ENCODE assay signal across 10 cellular contexts in genomic region chr14:22563987-22564386, GRCh38. TPM values are rescaled to one million over a fixed set of nuclear protein-coding genes. Genes with fewer than 3 reads are reported as not detected.
DNase-seq lines count a peak whose midpoint lies in the region; ATAC-seq, FAIRE-seq and TF ChIP-seq lines count a peak whose summit lies in the region.
"Had no signal": no experiment of that assay in that cellular context is flagged by ENCODE, and none has a peak within 500 bp of the region (broad histone marks: within the 10 kb centered on the region; RNA-seq: fewer than 3 reads in every experiment).

No MANE protein-coding gene starts in this region.

- no TSS peak for BruUV-seq in GM12878 (replicated peaks; lab: Mats Ljungman, UMichigan)

- in situ Hi-C loops in GM12878 (cut with MboI) = no loop called here

- H3K36me3 ChIP-seq in GM12878 (ENCODE audit: control insufficient read depth in 2 of 2, insufficient read depth in 2 of 2, low read length in 1 of 2) (peaks cover 0 to 3% of the 10 kb centered on the region in 2 experiments; a peak in 2 of 4 replicates), sigmoid colon (peaks cover 0 to 5% (median 0%) of the 10 kb centered on the region in 4 donors)

- no peaks in the 10 kb centered on the region for H3K9me3 ChIP-seq in GM12878 (replicated peaks; ENCODE audit: control insufficient read depth, insufficient read depth, low read length)
- H3K9me3 ChIP-seq in sigmoid colon = no peaks in the 10 kb centered on the region

- no peak overlapping the region for H2AFZ ChIP-seq in GM12878 (ENCODE audit: control insufficient read depth, low read depth, low read length)

- no peaks in the 10 kb centered on the region for H4K20me1 ChIP-seq in GM12878 (ENCODE audit: control insufficient read depth, insufficient read depth)

- no peaks in the 10 kb centered on the region for H3K27me3 Mint-ChIP-seq in activated CD4-positive, alpha-beta T cell treated with anti-CD3 and anti-CD28 coated beads for 36 hours
- no peaks in the 10 kb centered on the region for H3K27me3 Mint-ChIP-seq in osteocyte (ENCODE audit: unreplicated experiment)

- peak overlapping the region; percentile 69 for H3K4me3 Mint-ChIP-seq in activated CD4-positive, alpha-beta T cell treated with anti-CD3 and anti-CD28 coated beads for 36 hours
- no peak overlapping the region for H3K4me3 Mint-ChIP-seq in osteocyte (ENCODE audit: unreplicated experiment)

- H3K27ac Mint-ChIP-seq in activated CD4-positive, alpha-beta T cell treated with anti-CD3 and anti-CD28 coated beads for 36 hours = peak overlapping the region; percentile 100
- no peak overlapping the region for H3K27ac Mint-ChIP-seq in osteocyte (ENCODE audit: unreplicated experiment)

- intact Hi-C loops in activated CD4-positive, alpha-beta T cell treated with anti-CD3 and anti-CD28 coated beads for 36 hours (cut with DNase I, micrococcal nuclease) = no loop called here
- intact Hi-C loops in GM12878 (cut with micrococcal nuclease; ENCODE audit: unreplicated experiment) (no loop called here), sigmoid colon (cut with DNase I) (loop anchor here (10.0 kb wide), 1 partner anchor 421 kb away; the partner anchor contains the start of gene AJUBA)

- TF ChIP-seq RAD21 in GM12878 (IDR thresholded peaks at IDR 0.05; ENCODE audit: insufficient read depth, low read depth, low read length) = no peak

- H3K4me2 ChIP-seq in GM12878 (ENCODE audit: control insufficient read depth, insufficient read depth) = peak overlapping the region; percentile 45

- peak overlapping the region; percentile 38; the same call in 1 of the 2 replicates for H3K9ac ChIP-seq in GM12878 (ENCODE audit: control insufficient read depth, insufficient read depth, low read length)

- TF ChIP-seq POLR2A in GM12878 (IDR thresholded peaks at IDR 0.05; ENCODE audit: low read depth, low read length) (no peak; the same call in 1 of the 2 replicates), sigmoid colon (IDR thresholded peaks at IDR 0.05) (no peak)

- 4% methylated on average over 5 of the region's 5 CpGs for WGBS in GM12878 (ENCODE audit: insufficient coverage, insufficient replicate concordance, low lambda C conversion rate, missing lambda C conversion rate)
- 63 to 85% methylated on average over 5 of the region's 5 CpGs for WGBS in sigmoid colon, 2 donors

- H3K27me3 ChIP-seq in GM12878 (replicated peaks in 1 of 2; ENCODE audit: control insufficient read depth in 2 of 2, insufficient read depth in 2 of 2, low read length in 1 of 2) (no peaks in the 10 kb centered on the region), sigmoid colon (no peaks in the 10 kb centered on the region)

- H3K9me3 Mint-ChIP-seq in activated CD4-positive, alpha-beta T cell treated with anti-CD3 and anti-CD28 coated beads for 36 hours (ENCODE audit: low read depth) = no peaks in the 10 kb centered on the region
- no peaks in the 10 kb centered on the region for H3K9me3 Mint-ChIP-seq in osteocyte (ENCODE audit: unreplicated experiment)

- ATAC-seq in activated CD4-positive, alpha-beta T cell treated with anti-CD3 and anti-CD28 coated beads for 36 hours = peak; percentile 5
- ATAC-seq in HG02588 (IDR thresholded peaks at IDR 0.05; ENCODE audit: unreplicated experiment) (peak; percentile 39), GM12878 (peak; percentile 44)

- POLR2A ChIA-PET in activated CD4-positive, alpha-beta T cell treated with anti-CD3 and anti-CD28 coated beads for 36 hours (lab: Charles Lee) = interaction anchor here (0.6 to 5.0 kb wide), 5 partner anchors 8 to 202 kb away, joined by 3 to 34 read pairs (median 6); partner anchors contain the start of gene DAD1
- POLR2A ChIA-PET in GM12878 (lab: Charles Lee) = interaction anchor here (0.6 to 3.1 kb wide), 10 partner anchors 34 to 307 kb away, joined by 3 to 16 read pairs (median 4); no protein-coding TSS in a partner anchor

- H3K4me3 ChIP-seq in GM12878 = no peak overlapping the region
- H3K4me3 ChIP-seq in sigmoid colon = no peak overlapping the region

- peak; percentile 44 for DNase-seq in activated CD4-positive, alpha-beta T cell treated with anti-CD3 and anti-CD28 coated beads for 36 hours
- DNase-seq in activated CD4-positive, alpha-beta T cell treated with anti-CD3 and anti-CD28 coated beads for 1 hour = no peak
- DNase-seq in GM12878 (ENCODE audit: low read depth, low spot score) (peak; percentile 96), sigmoid colon (no peak), osteocyte (ENCODE audit: extremely low spot score, unreplicated experiment) (no peak), NCI-H2196 treated with DMSO at 0.1 percent for 48 hours (lab: John Stamatoyannopoulos, UW; ENCODE audit: unreplicated experiment) (no peak), ureter (ENCODE audit: low spot score) (no peak)

- CTCF ChIA-PET in activated CD4-positive, alpha-beta T cell treated with anti-CD3 and anti-CD28 coated beads for 36 hours (lab: Charles Lee) = interaction anchor here (0.6 to 16.1 kb wide), 20 partner anchors 12 to 815 kb away, joined by 3 to 342 read pairs (median 5); partner anchors contain the start of genes ABHD4 and DAD1
- CTCF ChIA-PET in GM12878 (lab: Yijun Ruan, JAX) = interaction anchor here (0.9 to 12.5 kb wide), 16 partner anchors 8 to 291 kb away, joined by 3 to 236 read pairs (median 4); no protein-coding TSS in a partner anchor

- TF ChIP-seq CTCF in GM12878 (IDR thresholded peaks at IDR 0.05 in 2 of 3, conservative IDR thresholded peaks at IDR 0.05 in 1 of 3; ENCODE audit: control insufficient read depth in 2 of 3, extremely low read depth in 1 of 3, insufficient read depth in 1 of 3, low read depth in 3 of 3, low read length in 3 of 3) (no peak), sigmoid colon (IDR thresholded peaks at IDR 0.05) (no peak), osteocyte (IDR thresholded peaks at IDR 0.05) (no peak)

- FAIRE-seq in GM12878 (lab: Jason Lieb, UNC) = peak; percentile 18
- FAIRE-seq: A204.1, islet of Langerhans had no signal

- peak; percentile 13 to 45; a peak in 2 of 4 replicates for TF ChIP-seq EP300 in GM12878 (IDR thresholded peaks at IDR 0.05; ENCODE audit: borderline replicate concordance in 1 of 2, control insufficient read depth in 1 of 2, low read depth in 2 of 2, low read length in 2 of 2)
- TF ChIP-seq EP300 in sigmoid colon (IDR thresholded peaks at IDR 0.05) = no peak

- H3K27ac ChIP-seq in GM12878 (ENCODE audit: control insufficient read depth, insufficient read depth) = peak overlapping the region; percentile 97
- H3K27ac ChIP-seq in sigmoid colon = peak overlapping the region; percentile 54 to 75 (median 68)

- peaks cover 26% of the 10 kb centered on the region for H3K79me2 ChIP-seq in GM12878 (ENCODE audit: control insufficient read depth, insufficient read depth, low read length)

- H3K4me1 ChIP-seq in GM12878 (ENCODE audit: control insufficient read depth, insufficient read depth, low read length) (peaks cover 90% of the 10 kb centered on the region), sigmoid colon (peaks cover 0 to 37% (median 20%) of the 10 kb centered on the region in 4 donors)

- SMC1A ChIA-PET in GM12878 (lab: Charles Lee; ENCODE audit: uncharacterized antibody, unreplicated experiment) = interaction anchor here (0.6 to 6.1 kb wide), 20 partner anchors 8 to 249 kb away, joined by 3 to 53 read pairs (median 6); partner anchors contain the start of gene DAD1

- RAD21 ChIA-PET in GM12878 (lab: Charles Lee; ENCODE audit: unreplicated experiment) = interaction anchor here (0.6 to 11.3 kb wide), 23 partner anchors 8 to 247 kb away, joined by 3 to 190 read pairs (median 5); partner anchors contain the start of gene DAD1

- H3K4me1 Mint-ChIP-seq in activated CD4-positive, alpha-beta T cell treated with anti-CD3 and anti-CD28 coated beads for 36 hours = peaks cover 98% of the 10 kb centered on the region
- H3K4me1 Mint-ChIP-seq in osteocyte (ENCODE audit: unreplicated experiment) = peaks cover 2% of the 10 kb centered on the region

- H3K36me3 Mint-ChIP-seq in activated CD4-positive, alpha-beta T cell treated with anti-CD3 and anti-CD28 coated beads for 36 hours (ENCODE audit: low read depth) = peaks cover 65% of the 10 kb centered on the region
- H3K36me3 Mint-ChIP-seq in osteocyte (ENCODE audit: unreplicated experiment) = peaks cover 27% of the 10 kb centered on the region

RNA-seq across cellular contexts. Expression of gene DAD1, which starts 25.0 kb away (rescaled TPM):
- 100 to 1,000 TPM; 265 to 302 TPM for total RNA-seq in activated CD4-positive, alpha-beta T cell treated with anti-CD3 and anti-CD28 coated beads for 36 hours
- 77.8 and 78.3 TPM in 2 replicates for total RNA-seq in GM12878 (2013; cell fraction: nucleolus; rRNA removed)
- total RNA-seq in GM12878 (2014; rRNA removed) (248 and 269 TPM in 2 replicates), GM12878 (2014; rRNA removed; fragmentation: Illumina TruSeq; extraction: Trizol) (210 and 218 TPM in 2 replicates), GM12878 (2021) (161 and 169 TPM in 2 replicates), sigmoid colon (100 to 1,000 TPM; 115 to 192 (median 164) TPM), osteocyte (220 and 223 TPM in 2 replicates), ureter (172 TPM)
- polyA plus RNA-seq in GM12878 (2011; ENCODE audit: low read depth) = 154 TPM
- polyA plus RNA-seq in GM12878 (2011; rRNA removed) (302 and 306 TPM in 2 replicates), GM12878 (2014; fragmentation: Illumina TruSeq; extraction: Trizol) (306 and 315 TPM in 2 replicates), GM12878 (2014; fragmentation: Nextera tagmentation; extraction: Ambion mirVana) (100 to 1,000 TPM; 711 to 920 TPM), GM12878 (2014; rRNA removed) (294 and 324 TPM in 2 replicates), GM12878 (2016; fragmentation: Nextera tagmentation; extraction: Ambion mirVana) (100 to 1,000 TPM; 604 to 609 TPM), sigmoid colon (100 to 1,000 TPM; 136 to 274 (median 160) TPM)
- 434 and 580 TPM in 2 replicates for polyA plus RNA-seq in GM12878 (2011; cell fraction: cytosol; rRNA removed)
- 112 and 139 TPM in 2 replicates for polyA plus RNA-seq in GM12878 (2011; cell fraction: nucleus; rRNA removed)
- 237 and 253 TPM in 2 replicates for polyA plus RNA-seq in GM12878 (2012)
- 104 and 162 TPM in 2 replicates for polyA minus RNA-seq in GM12878 (2011; rRNA and poly(A)+ RNA removed)
- polyA minus RNA-seq in GM12878 (2011; cell fraction: cytosol; rRNA and poly(A)+ RNA removed) = 33.4 and 47.1 TPM in 2 replicates
- polyA minus RNA-seq in GM12878 (2011; cell fraction: nucleus; rRNA and poly(A)+ RNA removed) = 42.2 and 59.7 TPM in 2 replicates

RNA-seq across cellular contexts. Expression of gene ABHD4, which starts 34.1 kb away (rescaled TPM):
- 10 to 100 TPM in 1 of 2 experiments, 1 to 10 TPM in 1; 8.3 to 10.5 TPM for total RNA-seq in activated CD4-positive, alpha-beta T cell treated with anti-CD3 and anti-CD28 coated beads for 36 hours
- total RNA-seq in GM12878 (2013; cell fraction: nucleolus; rRNA removed) = 21.4 and 23.0 TPM in 2 replicates
- total RNA-seq in GM12878 (2014; rRNA removed) (4.7 and 5.6 TPM in 2 replicates), GM12878 (2014; rRNA removed; fragmentation: Illumina TruSeq; extraction: Trizol) (4.7 and 5.4 TPM in 2 replicates), GM12878 (2021) (10.2 and 15.1 TPM in 2 replicates), sigmoid colon (10 to 100 TPM; 17.4 to 20.4 (median 18.7) TPM), osteocyte (74.1 and 87.3 TPM in 2 replicates), ureter (33.7 TPM)
- polyA plus RNA-seq in GM12878 (2011; ENCODE audit: low read depth) = 10.5 TPM
- polyA plus RNA-seq in GM12878 (2011; rRNA removed) (17.4 and 28.7 TPM in 2 replicates), GM12878 (2014; fragmentation: Illumina TruSeq; extraction: Trizol) (10.6 and 12.9 TPM in 2 replicates), GM12878 (2014; fragmentation: Nextera tagmentation; extraction: Ambion mirVana) (1 to 10 TPM; 7.7 to 7.9 TPM), GM12878 (2014; rRNA removed) (10.5 and 11.5 TPM in 2 replicates), GM12878 (2016; fragmentation: Nextera tagmentation; extraction: Ambion mirVana) (10 to 100 TPM; 12.6 to 14.3 TPM), sigmoid colon (10 to 100 TPM in 2 of 3 donors, 1 to 10 TPM in 1; 9.5 to 18.0 (median 12.3) TPM)
- polyA plus RNA-seq in GM12878 (2011; cell fraction: cytosol; rRNA removed) = 33.7 and 34.0 TPM in 2 replicates
- 19.1 and 31.7 TPM in 2 replicates for polyA plus RNA-seq in GM12878 (2011; cell fraction: nucleus; rRNA removed)
- 10.8 and 15.4 TPM in 2 replicates for polyA plus RNA-seq in GM12878 (2012)
- polyA minus RNA-seq in GM12878 (2011; rRNA and poly(A)+ RNA removed) = 25.3 and 34.6 TPM in 2 replicates
- polyA minus RNA-seq in GM12878 (2011; cell fraction: cytosol; rRNA and poly(A)+ RNA removed) = 6.5 and 7.5 TPM in 2 replicates
- 11.6 and 12.0 TPM in 2 replicates for polyA minus RNA-seq in GM12878 (2011; cell fraction: nucleus; rRNA and poly(A)+ RNA removed)

Comparison
In these comparisons a context has a peak if more than half of its experiments do, and no peak if none do; other contexts are left out.
1. DNase-seq: peak in activated CD4-positive, alpha-beta T cell treated with anti-CD3 and anti-CD28 coated beads for 36 hours (single experiment) and GM12878 (single experiment); none in activated CD4-positive, alpha-beta T cell treated with anti-CD3 and anti-CD28 coated beads for 1 hour (single experiment), sigmoid colon (single experiment), osteocyte (single experiment), NCI-H2196 treated with DMSO at 0.1 percent for 48 hours (single experiment) and ureter (single experiment).
2. Peak in every context shown above with its lines, with median percentiles within 50 percentile points of each other: ATAC-seq.